1 cellular context compared by ENCODE assay signal in genomic region chr11:802018-802617, GRCh38.
TF ChIP-seq lines count a peak whose summit lies in the region.

No MANE protein-coding gene starts in this region.

TF ChIP-seq in IMR-90, 13 proteins besides CTCF, POLR2A, EP300 and RAD21:
- TF ChIP-seq SMC3 (IDR thresholded peaks at IDR 0.05; ENCODE audit: low read depth, low read length), result no peak
- TF ChIP-seq USF2 (IDR thresholded peaks at IDR 0.05; ENCODE audit: low read depth, low read length), result no peak
- TF ChIP-seq MXI1 (IDR thresholded peaks at IDR 0.05; ENCODE audit: borderline replicate concordance, low read depth, low read length), result no peak
- no peak for TF ChIP-seq FOS (IDR thresholded peaks at IDR 0.05; ENCODE audit: low read depth, low read length)
- TF ChIP-seq BHLHE40 (IDR thresholded peaks at IDR 0.05; ENCODE audit: low read depth, low read length), result no peak
- TF ChIP-seq MAZ (IDR thresholded peaks at IDR 0.05; ENCODE audit: borderline replicate concordance, low read depth, low read length), result no peak
- TF ChIP-seq RFX5 (IDR thresholded peaks at IDR 0.05; ENCODE audit: low read depth, low read length), result no peak
- no peak for TF ChIP-seq MAFK (IDR thresholded peaks at IDR 0.05; ENCODE audit: low read depth, low read length)
- no peak for TF ChIP-seq ELK1 (IDR thresholded peaks at IDR 0.05; ENCODE audit: borderline replicate concordance, low read depth, low read length)
- TF ChIP-seq CEBPB (IDR thresholded peaks at IDR 0.05; ENCODE audit: low read depth, low read length), result no peak
- no peak for TF ChIP-seq RCOR1 (IDR thresholded peaks at IDR 0.05; ENCODE audit: insufficient replicate concordance, low read length)
- TF ChIP-seq CHD1 (IDR thresholded peaks at IDR 0.05; ENCODE audit: low read depth, low read length), result no peak
- no peak for TF ChIP-seq NFE2L2 (IDR thresholded peaks at IDR 0.05; ENCODE audit: low read depth, low read length)
